9 cellular contexts compared by ENCODE assay signal in the genomic region with DNA sequence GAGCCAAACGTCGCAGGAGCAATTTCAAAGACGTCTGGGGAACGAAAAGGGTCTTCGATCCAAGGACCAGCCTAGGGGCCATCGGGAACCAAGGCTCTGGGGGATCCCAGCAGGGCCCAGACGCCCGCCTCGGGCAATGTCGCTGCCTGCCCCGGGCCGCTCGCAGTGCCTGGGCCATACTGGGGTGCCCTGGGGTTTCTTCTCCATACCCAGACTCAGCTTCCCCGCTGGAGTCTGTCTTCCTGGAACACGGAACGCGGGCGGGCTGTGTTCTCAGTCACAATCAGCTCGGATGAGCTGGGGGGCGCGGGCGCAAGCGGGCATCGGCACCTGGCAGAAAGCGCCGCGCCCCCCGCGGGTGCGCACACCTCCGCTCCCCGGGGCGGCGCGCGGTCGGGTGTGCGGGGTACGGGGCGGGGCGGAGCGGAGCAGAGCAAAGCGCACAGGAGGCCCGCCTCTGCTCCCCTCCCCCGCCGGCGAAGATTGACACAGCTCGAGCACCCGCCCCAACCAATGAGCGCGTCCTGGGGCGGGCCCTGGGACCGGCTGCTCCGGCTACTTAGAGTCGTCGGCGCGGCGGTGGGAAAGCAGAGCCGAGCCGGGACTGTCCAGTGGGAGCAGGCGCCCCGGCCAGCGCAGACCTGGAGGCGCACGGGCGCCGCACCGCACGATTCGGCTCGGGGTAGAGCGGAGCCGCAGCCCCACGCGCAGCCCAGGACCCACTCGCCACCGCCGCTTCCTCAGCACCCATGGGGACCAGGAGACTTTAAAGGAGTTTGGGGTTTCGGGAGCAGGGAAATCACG. TPM values are rescaled to one million over a fixed set of nuclear protein-coding genes. Genes with fewer than 3 reads are reported as not detected.
DNase-seq lines count a peak whose midpoint lies in the region; ATAC-seq, FAIRE-seq and TF ChIP-seq lines count a peak whose summit lies in the region.
"Had no signal": no experiment of that assay in that cellular context is flagged by ENCODE, and none has a peak within 500 bp of the region (broad histone marks: within the 10 kb centered on the region; RNA-seq: fewer than 3 reads in every experiment).

A gene with protein sequence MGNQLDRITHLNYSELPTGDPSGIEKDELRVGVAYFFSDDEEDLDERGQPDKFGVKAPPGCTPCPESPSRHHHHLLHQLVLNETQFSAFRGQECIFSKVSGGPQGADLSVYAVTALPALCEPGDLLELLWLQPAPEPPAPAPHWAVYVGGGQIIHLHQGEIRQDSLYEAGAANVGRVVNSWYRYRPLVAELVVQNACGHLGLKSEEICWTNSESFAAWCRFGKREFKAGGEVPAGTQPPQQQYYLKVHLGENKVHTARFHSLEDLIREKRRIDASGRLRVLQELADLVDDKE (plus strand): TSS at position 585 of the 804 bp plus-strand sequence. CDS start 1,263 bp downstream, outside the sequence.

- H3K4me3 Mint-ChIP-seq in T-helper 2 cell treated with Interferon-gamma antibody and Interleukin-4, amounts not matched to agents 5 μg/mL and 100 μg/mL, for 36 hours = no peak within 1 kb of the TSS

- 2 to 3% methylated on average over 69 to 81 of the region's 81 CpGs for WGBS in aorta, 2 donors

- no peaks in the 10 kb centered on the region for H3K9me3 ChIP-seq in aorta (ENCODE audit: control insufficient read depth, low read length)

- no peaks in the 10 kb centered on the region for H3K4me1 Mint-ChIP-seq in T-helper 2 cell treated with Interferon-gamma antibody and Interleukin-4, amounts not matched to agents 5 μg/mL and 100 μg/mL, for 36 hours (ENCODE audit: low read depth)

- no peaks in the 10 kb centered on the region for H3K36me3 Mint-ChIP-seq in T-helper 2 cell treated with Interferon-gamma antibody and Interleukin-4, amounts not matched to agents 5 μg/mL and 100 μg/mL, for 36 hours (ENCODE audit: low read depth)

- no peaks in the 10 kb centered on the region for H3K4me1 ChIP-seq in aorta (ENCODE audit: control insufficient read depth in 1 of 2, insufficient read depth in 2 of 2, low read length in 2 of 2)

- peak; percentile 83 for ATAC-seq in aorta (ENCODE audit: low FRiP score)
- ATAC-seq in HG03175 (IDR thresholded peaks at IDR 0.05; ENCODE audit: unreplicated experiment) = no peak
- no peak for ATAC-seq in GM21576 (IDR thresholded peaks at IDR 0.05; ENCODE audit: unreplicated experiment)
- ATAC-seq: HCT116 had no signal

- H3K27ac ChIP-seq in aorta (ENCODE audit: low read depth in 1 of 2, low read length in 2 of 2) = no peak within 1 kb of the TSS

- TF ChIP-seq CTCF in D721Med (IDR thresholded peaks at IDR 0.05; ENCODE audit: insufficient read depth, missing control alignments) (no peak), fibroblast of the aortic adventitia (IDR thresholded peaks at IDR 0.05; ENCODE audit: insufficient read depth, low read length) (no peak)

- no peaks in the 10 kb centered on the region for H3K27me3 ChIP-seq in aorta (ENCODE audit: control insufficient read depth in 1 of 2, insufficient read depth in 2 of 2, low read length in 1 of 2)

- H3K27ac Mint-ChIP-seq in T-helper 2 cell treated with Interferon-gamma antibody and Interleukin-4, amounts not matched to agents 5 μg/mL and 100 μg/mL, for 36 hours = peak within 1 kb of the TSS; percentile 31

- H3K36me3 ChIP-seq in aorta (ENCODE audit: control insufficient read depth in 1 of 2, insufficient read depth in 2 of 2, low read length in 1 of 2) = no peaks in the 10 kb centered on the region

- no peak for FAIRE-seq in D721Med (lab: Jason Lieb, UNC)

- H3K27me3 Mint-ChIP-seq in T-helper 2 cell treated with Interferon-gamma antibody and Interleukin-4, amounts not matched to agents 5 μg/mL and 100 μg/mL, for 36 hours (ENCODE audit: low read depth) = peaks cover 61% of the 10 kb centered on the region

- intact Hi-C loops in aorta (cut with DNase I) = no loop called here

- DNase-seq in D721Med (ENCODE audit: insufficient read length, low spot score) = peak; percentile 61
- peak; percentile 65 for DNase-seq in NCI-H1048 (lab: John Stamatoyannopoulos, UW)
- DNase-seq in T-helper 2 cell treated with Interferon-gamma antibody and Interleukin-4, amounts not matched to agents 5 μg/mL and 100 μg/mL, for 36 hours (ENCODE audit: low spot score) = no peak
- peak; percentile 5 for DNase-seq in fibroblast of the aortic adventitia (ENCODE audit: low read depth)
- peak; percentile 85 for DNase-seq in myocyte (ENCODE audit: low read depth)
- peak; percentile 78 to 95 for DNase-seq in aorta

- H3K9me3 Mint-ChIP-seq in T-helper 2 cell treated with Interferon-gamma antibody and Interleukin-4, amounts not matched to agents 5 μg/mL and 100 μg/mL, for 36 hours = no peaks in the 10 kb centered on the region

- H3K4me3 ChIP-seq in fibroblast of the aortic adventitia (ENCODE audit: low read depth, low read length) (peak within 1 kb of the TSS; percentile 22), aorta (ENCODE audit: low read length in 2 of 2) (peak within 1 kb of the TSS; percentile 4 to 55)

RNA-seq across cellular contexts. Expression of the gene that starts here (rescaled TPM):
- total RNA-seq in fibroblast of the aortic adventitia (ENCODE audit: low replicate concordance) (0.08 and 0.36 TPM in 2 replicates), myocyte (1.7 and 3.0 TPM in 2 replicates), aorta (1 to 10 TPM; 2.0 to 2.1 TPM)
- polyA plus RNA-seq in myocyte (2012) = 2.0 TPM
- polyA plus RNA-seq in aorta = 1 to 10 TPM; 1.9 to 3.4 TPM

Comparison
In these comparisons a context has a peak if more than half of its experiments do, and no peak if none do; other contexts are left out.
1. Peak in DNase-seq and H3K4me3 ChIP-seq in fibroblast of the aortic adventitia; RNA of the gene not detected or under 1 TPM.